In genomic region chr10:103053659-103054581, GRCh38 we compare ENCODE assay signal across 1 cellular context.
TF ChIP-seq lines count a peak whose summit lies in the region.

No MANE protein-coding gene starts in this region.

TF ChIP-seq in GM12878, 131 proteins besides CTCF, POLR2A, EP300 and RAD21 (continued from another document):
- TF ChIP-seq, protein P1, sequence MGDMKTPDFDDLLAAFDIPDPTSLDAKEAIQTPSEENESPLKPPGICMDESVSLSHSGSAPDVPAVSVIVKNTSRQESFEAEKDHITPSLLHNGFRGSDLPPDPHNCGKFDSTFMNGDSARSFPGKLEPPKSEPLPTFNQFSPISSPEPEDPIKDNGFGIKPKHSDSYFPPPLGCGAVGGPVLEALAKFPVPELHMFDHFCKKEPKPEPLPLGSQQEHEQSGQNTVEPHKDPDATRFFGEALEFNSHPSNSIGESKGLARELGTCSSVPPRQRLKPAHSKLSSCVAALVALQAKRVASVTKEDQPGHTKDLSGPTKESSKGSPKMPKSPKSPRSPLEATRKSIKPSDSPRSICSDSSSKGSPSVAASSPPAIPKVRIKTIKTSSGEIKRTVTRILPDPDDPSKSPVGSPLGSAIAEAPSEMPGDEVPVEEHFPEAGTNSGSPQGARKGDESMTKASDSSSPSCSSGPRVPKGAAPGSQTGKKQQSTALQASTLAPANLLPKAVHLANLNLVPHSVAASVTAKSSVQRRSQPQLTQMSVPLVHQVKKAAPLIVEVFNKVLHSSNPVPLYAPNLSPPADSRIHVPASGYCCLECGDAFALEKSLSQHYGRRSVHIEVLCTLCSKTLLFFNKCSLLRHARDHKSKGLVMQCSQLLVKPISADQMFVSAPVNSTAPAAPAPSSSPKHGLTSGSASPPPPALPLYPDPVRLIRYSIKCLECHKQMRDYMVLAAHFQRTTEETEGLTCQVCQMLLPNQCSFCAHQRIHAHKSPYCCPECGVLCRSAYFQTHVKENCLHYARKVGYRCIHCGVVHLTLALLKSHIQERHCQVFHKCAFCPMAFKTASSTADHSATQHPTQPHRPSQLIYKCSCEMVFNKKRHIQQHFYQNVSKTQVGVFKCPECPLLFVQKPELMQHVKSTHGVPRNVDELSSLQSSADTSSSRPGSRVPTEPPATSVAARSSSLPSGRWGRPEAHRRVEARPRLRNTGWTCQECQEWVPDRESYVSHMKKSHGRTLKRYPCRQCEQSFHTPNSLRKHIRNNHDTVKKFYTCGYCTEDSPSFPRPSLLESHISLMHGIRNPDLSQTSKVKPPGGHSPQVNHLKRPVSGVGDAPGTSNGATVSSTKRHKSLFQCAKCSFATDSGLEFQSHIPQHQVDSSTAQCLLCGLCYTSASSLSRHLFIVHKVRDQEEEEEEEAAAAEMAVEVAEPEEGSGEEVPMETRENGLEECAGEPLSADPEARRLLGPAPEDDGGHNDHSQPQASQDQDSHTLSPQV (IDR thresholded peaks at IDR 0.05) = no peak
- TF ChIP-seq EZH2 (IDR thresholded peaks at IDR 0.05; ENCODE audit: borderline replicate concordance, control insufficient read depth, low read depth, low read length) (no peak), CBX5 (IDR thresholded peaks at IDR 0.05; ENCODE audit: low read depth) (no peak), MYC (IDR thresholded peaks at IDR 0.05; ENCODE audit: insufficient read depth, insufficient read length, insufficient replicate concordance, low read length, severe bottlenecking) (no peak), ZBED1 (IDR thresholded peaks at IDR 0.05; ENCODE audit: borderline replicate concordance) (no peak), HCFC1 (IDR thresholded peaks at IDR 0.05; ENCODE audit: low read length) (no peak), E2F8 (IDR thresholded peaks at IDR 0.05; ENCODE audit: low read depth, partially characterized antibody) (peak; percentile 29), SMC3 (IDR thresholded peaks at IDR 0.05; ENCODE audit: borderline replicate concordance, low read length) (peak; percentile 34; the same call in 1 of the 2 replicates), HDGF (IDR thresholded peaks at IDR 0.05) (peak; percentile 62; the same call in 1 of the 2 replicates), NBN (IDR thresholded peaks at IDR 0.05) (peak; percentile 75; the same call in 1 of the 2 replicates), WRNIP1 (IDR thresholded peaks at IDR 0.05; ENCODE audit: borderline replicate concordance, low read depth, low read length) (no peak), BMI1 (IDR thresholded peaks at IDR 0.05; ENCODE audit: borderline replicate concordance) (peak; percentile 84), ELK1 (IDR thresholded peaks at IDR 0.05; ENCODE audit: low read depth, low read length) (no peak), FOXM1 (IDR thresholded peaks at IDR 0.05; ENCODE audit: low read depth, low read length) (no peak), NFYA (IDR thresholded peaks at IDR 0.05; ENCODE audit: borderline replicate concordance, low read depth, low read length) (no peak), RCOR1 (conservative IDR thresholded peaks at IDR 0.05; ENCODE audit: low read depth, low read length) (no peak), PAX5 (IDR thresholded peaks at IDR 0.05; ENCODE audit: borderline replicate concordance, low read depth, low read length) (no peak), PRDM15 (CRISPR knock-in tag; IDR thresholded peaks at IDR 0.05) (no peak), IKZF2 (IDR thresholded peaks at IDR 0.05) (peak in 1 of 2 experiments; percentile 21; a peak in 2 of 4 replicates), CHD2 (IDR thresholded peaks at IDR 0.05; ENCODE audit: borderline replicate concordance, low read depth, low read length) (no peak), ZNF384 (IDR thresholded peaks at IDR 0.05; ENCODE audit: borderline replicate concordance, low read depth, low read length) (peak; percentile 46; the same call in 1 of the 2 replicates), RFX5 (IDR thresholded peaks at IDR 0.05; ENCODE audit: low read depth, low read length) (no peak)
- TF ChIP-seq, protein P2, sequence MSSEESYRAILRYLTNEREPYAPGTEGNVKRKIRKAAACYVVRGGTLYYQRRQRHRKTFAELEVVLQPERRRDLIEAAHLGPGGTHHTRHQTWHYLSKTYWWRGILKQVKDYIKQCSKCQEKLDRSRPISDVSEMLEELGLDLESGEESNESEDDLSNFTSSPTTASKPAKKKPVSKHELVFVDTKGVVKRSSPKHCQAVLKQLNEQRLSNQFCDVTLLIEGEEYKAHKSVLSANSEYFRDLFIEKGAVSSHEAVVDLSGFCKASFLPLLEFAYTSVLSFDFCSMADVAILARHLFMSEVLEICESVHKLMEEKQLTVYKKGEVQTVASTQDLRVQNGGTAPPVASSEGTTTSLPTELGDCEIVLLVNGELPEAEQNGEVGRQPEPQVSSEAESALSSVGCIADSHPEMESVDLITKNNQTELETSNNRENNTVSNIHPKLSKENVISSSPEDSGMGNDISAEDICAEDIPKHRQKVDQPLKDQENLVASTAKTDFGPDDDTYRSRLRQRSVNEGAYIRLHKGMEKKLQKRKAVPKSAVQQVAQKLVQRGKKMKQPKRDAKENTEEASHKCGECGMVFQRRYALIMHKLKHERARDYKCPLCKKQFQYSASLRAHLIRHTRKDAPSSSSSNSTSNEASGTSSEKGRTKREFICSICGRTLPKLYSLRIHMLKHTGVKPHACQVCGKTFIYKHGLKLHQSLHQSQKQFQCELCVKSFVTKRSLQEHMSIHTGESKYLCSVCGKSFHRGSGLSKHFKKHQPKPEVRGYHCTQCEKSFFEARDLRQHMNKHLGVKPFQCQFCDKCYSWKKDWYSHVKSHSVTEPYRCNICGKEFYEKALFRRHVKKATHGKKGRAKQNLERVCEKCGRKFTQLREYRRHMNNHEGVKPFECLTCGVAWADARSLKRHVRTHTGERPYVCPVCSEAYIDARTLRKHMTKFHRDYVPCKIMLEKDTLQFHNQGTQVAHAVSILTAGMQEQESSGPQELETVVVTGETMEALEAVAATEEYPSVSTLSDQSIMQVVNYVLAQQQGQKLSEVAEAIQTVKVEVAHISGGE (CRISPR knock-in tag; IDR thresholded peaks at IDR 0.05) = no peak
- TF ChIP-seq, protein P3, sequence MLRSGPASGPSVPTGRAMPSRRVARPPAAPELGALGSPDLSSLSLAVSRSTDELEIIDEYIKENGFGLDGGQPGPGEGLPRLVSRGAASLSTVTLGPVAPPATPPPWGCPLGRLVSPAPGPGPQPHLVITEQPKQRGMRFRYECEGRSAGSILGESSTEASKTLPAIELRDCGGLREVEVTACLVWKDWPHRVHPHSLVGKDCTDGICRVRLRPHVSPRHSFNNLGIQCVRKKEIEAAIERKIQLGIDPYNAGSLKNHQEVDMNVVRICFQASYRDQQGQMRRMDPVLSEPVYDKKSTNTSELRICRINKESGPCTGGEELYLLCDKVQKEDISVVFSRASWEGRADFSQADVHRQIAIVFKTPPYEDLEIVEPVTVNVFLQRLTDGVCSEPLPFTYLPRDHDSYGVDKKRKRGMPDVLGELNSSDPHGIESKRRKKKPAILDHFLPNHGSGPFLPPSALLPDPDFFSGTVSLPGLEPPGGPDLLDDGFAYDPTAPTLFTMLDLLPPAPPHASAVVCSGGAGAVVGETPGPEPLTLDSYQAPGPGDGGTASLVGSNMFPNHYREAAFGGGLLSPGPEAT (IDR thresholded peaks at IDR 0.05; ENCODE audit: low read depth) = peak; percentile 61; the same call in 1 of the 2 replicates
- TF ChIP-seq, protein P4, sequence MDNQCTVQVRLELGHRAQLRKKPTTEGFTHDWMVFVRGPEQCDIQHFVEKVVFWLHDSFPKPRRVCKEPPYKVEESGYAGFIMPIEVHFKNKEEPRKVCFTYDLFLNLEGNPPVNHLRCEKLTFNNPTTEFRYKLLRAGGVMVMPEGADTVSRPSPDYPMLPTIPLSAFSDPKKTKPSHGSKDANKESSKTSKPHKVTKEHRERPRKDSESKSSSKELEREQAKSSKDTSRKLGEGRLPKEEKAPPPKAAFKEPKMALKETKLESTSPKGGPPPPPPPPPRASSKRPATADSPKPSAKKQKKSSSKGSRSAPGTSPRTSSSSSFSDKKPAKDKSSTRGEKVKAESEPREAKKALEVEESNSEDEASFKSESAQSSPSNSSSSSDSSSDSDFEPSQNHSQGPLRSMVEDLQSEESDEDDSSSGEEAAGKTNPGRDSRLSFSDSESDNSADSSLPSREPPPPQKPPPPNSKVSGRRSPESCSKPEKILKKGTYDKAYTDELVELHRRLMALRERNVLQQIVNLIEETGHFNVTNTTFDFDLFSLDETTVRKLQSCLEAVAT (IDR thresholded peaks at IDR 0.05) = peak; percentile 76; the same call in 1 of the 2 replicates
- TF ChIP-seq, protein P5, sequence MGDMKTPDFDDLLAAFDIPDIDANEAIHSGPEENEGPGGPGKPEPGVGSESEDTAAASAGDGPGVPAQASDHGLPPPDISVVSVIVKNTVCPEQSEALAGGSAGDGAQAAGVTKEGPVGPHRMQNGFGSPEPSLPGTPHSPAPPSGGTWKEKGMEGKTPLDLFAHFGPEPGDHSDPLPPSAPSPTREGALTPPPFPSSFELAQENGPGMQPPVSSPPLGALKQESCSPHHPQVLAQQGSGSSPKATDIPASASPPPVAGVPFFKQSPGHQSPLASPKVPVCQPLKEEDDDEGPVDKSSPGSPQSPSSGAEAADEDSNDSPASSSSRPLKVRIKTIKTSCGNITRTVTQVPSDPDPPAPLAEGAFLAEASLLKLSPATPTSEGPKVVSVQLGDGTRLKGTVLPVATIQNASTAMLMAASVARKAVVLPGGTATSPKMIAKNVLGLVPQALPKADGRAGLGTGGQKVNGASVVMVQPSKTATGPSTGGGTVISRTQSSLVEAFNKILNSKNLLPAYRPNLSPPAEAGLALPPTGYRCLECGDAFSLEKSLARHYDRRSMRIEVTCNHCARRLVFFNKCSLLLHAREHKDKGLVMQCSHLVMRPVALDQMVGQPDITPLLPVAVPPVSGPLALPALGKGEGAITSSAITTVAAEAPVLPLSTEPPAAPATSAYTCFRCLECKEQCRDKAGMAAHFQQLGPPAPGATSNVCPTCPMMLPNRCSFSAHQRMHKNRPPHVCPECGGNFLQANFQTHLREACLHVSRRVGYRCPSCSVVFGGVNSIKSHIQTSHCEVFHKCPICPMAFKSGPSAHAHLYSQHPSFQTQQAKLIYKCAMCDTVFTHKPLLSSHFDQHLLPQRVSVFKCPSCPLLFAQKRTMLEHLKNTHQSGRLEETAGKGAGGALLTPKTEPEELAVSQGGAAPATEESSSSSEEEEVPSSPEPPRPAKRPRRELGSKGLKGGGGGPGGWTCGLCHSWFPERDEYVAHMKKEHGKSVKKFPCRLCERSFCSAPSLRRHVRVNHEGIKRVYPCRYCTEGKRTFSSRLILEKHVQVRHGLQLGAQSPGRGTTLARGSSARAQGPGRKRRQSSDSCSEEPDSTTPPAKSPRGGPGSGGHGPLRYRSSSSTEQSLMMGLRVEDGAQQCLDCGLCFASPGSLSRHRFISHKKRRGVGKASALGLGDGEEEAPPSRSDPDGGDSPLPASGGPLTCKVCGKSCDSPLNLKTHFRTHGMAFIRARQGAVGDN (IDR thresholded peaks at IDR 0.05) = no peak
TF ChIP-seq in GM12878: peak in this region for 15.
